Comparison of ENCODE assay signal across 1 cellular context in the genomic region with DNA sequence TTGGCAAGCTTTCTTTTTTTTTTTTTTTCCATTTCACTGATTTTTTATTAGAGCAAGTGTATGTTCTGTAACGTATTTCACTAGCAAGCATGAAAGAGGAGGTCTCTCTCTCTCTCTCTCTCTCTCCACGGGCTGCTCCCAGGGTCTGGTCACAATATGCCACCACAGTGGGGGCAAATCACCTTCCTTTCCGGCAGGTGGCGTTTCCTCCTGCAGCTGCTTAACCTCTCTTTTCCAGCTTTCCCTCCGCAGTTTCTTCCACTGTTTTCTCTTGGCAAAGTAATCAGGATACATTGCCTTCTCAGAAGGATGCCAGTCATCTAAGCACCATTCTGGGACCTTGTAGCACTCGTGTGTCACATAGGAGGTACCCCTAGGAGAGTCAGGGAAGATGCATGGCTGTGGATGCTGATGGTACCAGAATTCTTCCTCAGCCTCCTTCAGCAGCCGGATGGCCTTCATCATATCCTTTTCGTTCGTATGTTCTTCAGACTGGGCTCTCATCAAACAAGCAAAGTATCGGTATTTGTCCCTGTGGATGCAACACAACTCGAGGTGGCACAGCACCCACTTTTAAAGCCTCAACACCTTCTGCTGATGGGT.
TF ChIP-seq lines count a peak whose summit lies in the region.

No MANE protein-coding gene starts in this region.

TF ChIP-seq in WTC11, 78 proteins besides CTCF, POLR2A, EP300 and RAD21 (continued from another document):
- no peak for TF ChIP-seq RORB (CRISPR knock-in tag; IDR thresholded peaks at IDR 0.05)
